In the genomic region with DNA sequence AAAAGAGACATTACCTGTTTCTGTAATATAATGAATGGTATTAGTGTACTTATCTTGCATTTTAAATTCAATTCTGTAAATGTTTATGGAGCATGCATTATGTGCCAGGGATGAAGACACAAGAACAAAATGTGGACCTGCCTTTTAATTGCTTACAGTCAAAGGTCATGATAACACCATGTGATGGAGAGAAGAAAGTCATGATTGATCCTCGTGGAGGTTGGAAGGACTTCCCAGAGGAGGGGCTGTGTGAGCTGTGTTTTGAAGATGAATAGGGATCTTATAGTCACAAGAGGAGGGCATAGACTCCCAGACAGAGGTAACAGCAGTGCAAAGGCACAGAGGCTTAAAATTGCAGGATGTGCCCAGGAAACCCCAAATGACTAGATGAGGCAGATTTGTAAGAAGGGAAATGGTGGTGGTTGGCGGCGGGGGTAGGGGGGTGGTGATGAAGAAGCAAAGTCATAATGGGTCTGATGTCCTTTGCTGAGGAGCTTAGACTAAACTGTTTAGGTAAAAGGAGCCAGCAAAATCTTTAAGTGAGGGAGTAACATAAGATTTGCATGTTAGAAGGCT, we compare ENCODE assay signal across 9 cellular contexts.
DNase-seq lines count a peak whose midpoint lies in the region; ATAC-seq and TF ChIP-seq lines count a peak whose summit lies in the region.
"Had no signal": no experiment of that assay in that cellular context is flagged by ENCODE, and none has a peak within 500 bp of the region (broad histone marks: within the 10 kb centered on the region; RNA-seq: fewer than 3 reads in every experiment).

No MANE protein-coding gene starts in this region.

- no peak for TF ChIP-seq POLR2A in esophagus squamous epithelium (IDR thresholded peaks at IDR 0.05)

- no peak for TF ChIP-seq CTCF in HFFc6 (IDR thresholded peaks at IDR 0.05)
- no peak for TF ChIP-seq CTCF in esophagus squamous epithelium (IDR thresholded peaks at IDR 0.05)

- CTCF ChIA-PET in activated CD4-positive, alpha-beta memory T cell treated with anti-CD3 and anti-CD28 coated beads for 36 hours (lab: Charles Lee) = interaction anchor here (0.6 to 10.8 kb wide), 8 partner anchors 12 to 365 kb away, joined by 3 to 76 read pairs (median 3); no protein-coding TSS in a partner anchor

- ATAC-seq in HG02938 (IDR thresholded peaks at IDR 0.05; ENCODE audit: unreplicated experiment) = no peak

- peaks cover 30 to 100% (median 78%) of the 10 kb centered on the region in 3 donors for H3K4me1 ChIP-seq in esophagus squamous epithelium

- no peaks in the 10 kb centered on the region for H3K36me3 ChIP-seq in esophagus squamous epithelium

- WGBS in esophagus squamous epithelium, 2 donors = 64 to 66% methylated on average over 3 of the region's 3 CpGs

- intact Hi-C loops in activated CD4-positive, alpha-beta memory T cell treated with anti-CD3 and anti-CD28 coated beads for 36 hours (cut with micrococcal nuclease) = loop anchor here (1.0 kb wide), 3 partner anchors 52 to 189 kb away; no protein-coding TSS in a partner anchor
- intact Hi-C loops in esophagus squamous epithelium (cut with DNase I) = loop anchor here (10.0 kb wide), 1 partner anchor 222 kb away; a partner anchor contains a TSS
- intact Hi-C loops in posterior cingulate gyrus (cut with DNase I) = no loop called here

- no peaks in the 10 kb centered on the region for H3K36me3 Mint-ChIP-seq in HFFc6 (ENCODE audit: low read depth)
- H3K36me3 Mint-ChIP-seq in activated CD4-positive, alpha-beta memory T cell treated with anti-CD3 and anti-CD28 coated beads for 36 hours = peaks cover 49% of the 10 kb centered on the region

- no peaks in the 10 kb centered on the region for H3K27me3 Mint-ChIP-seq in HFFc6 (ENCODE audit: insufficient read depth)
- H3K27me3 Mint-ChIP-seq in activated CD4-positive, alpha-beta memory T cell treated with anti-CD3 and anti-CD28 coated beads for 36 hours = peaks cover 1% of the 10 kb centered on the region

- peak overlapping the region in 3 of 4 donors; percentile 56 to 88 (median 79) for H3K27ac ChIP-seq in esophagus squamous epithelium

- H3K4me3 Mint-ChIP-seq in HFFc6 = peak overlapping the region; percentile 74
- peak overlapping the region; percentile 78 for H3K4me3 Mint-ChIP-seq in activated CD4-positive, alpha-beta memory T cell treated with anti-CD3 and anti-CD28 coated beads for 36 hours

- no peaks in the 10 kb centered on the region for H3K9me3 Mint-ChIP-seq in HFFc6
- no peaks in the 10 kb centered on the region for H3K9me3 Mint-ChIP-seq in activated CD4-positive, alpha-beta memory T cell treated with anti-CD3 and anti-CD28 coated beads for 36 hours

- H3K27ac Mint-ChIP-seq in HFFc6 = peak overlapping the region; percentile 66
- peak overlapping the region; percentile 100 for H3K27ac Mint-ChIP-seq in activated CD4-positive, alpha-beta memory T cell treated with anti-CD3 and anti-CD28 coated beads for 36 hours

- no peaks in the 10 kb centered on the region for H3K27me3 ChIP-seq in esophagus squamous epithelium

- no peaks in the 10 kb centered on the region for H3K9me3 ChIP-seq in esophagus squamous epithelium

- DNase-seq in HFFc6 (no peak), esophagus squamous epithelium (lab: John Stamatoyannopoulos, UW) (no peak), GF-D8 (lab: John Stamatoyannopoulos, UW) (no peak), posterior cingulate gyrus (no peak), nucleus accumbens (lab: John Stamatoyannopoulos, UW) (no peak)
- DNase-seq in activated CD4-positive, alpha-beta memory T cell treated with anti-CD3 and anti-CD28 coated beads for 36 hours = peak; percentile 95
- DNase-seq in stimulated activated CD4-positive, alpha-beta T cell treated with anti-CD3 and anti-CD28 coated beads, TNF-alpha, amount 100 ng/mL, for 24 hours (ENCODE audit: low read depth in 3 of 3) = peak; percentile 40 to 80 (median 50)
- DNase-seq: NCI-H446 treated with DMSO at 0.1 percent for 48 hours had no signal

- H3K4me3 ChIP-seq in esophagus squamous epithelium = no peak overlapping the region

- POLR2A ChIA-PET in activated CD4-positive, alpha-beta memory T cell treated with anti-CD3 and anti-CD28 coated beads for 36 hours (lab: Charles Lee) = interaction anchor here (0.6 to 2.2 kb wide), 10 partner anchors 30 to 231 kb away, joined by 3 to 7 read pairs (median 3); a partner anchor contains a TSS

- H3K4me1 Mint-ChIP-seq in HFFc6 (ENCODE audit: low read depth) = peaks cover 79% of the 10 kb centered on the region
- peaks cover 93% of the 10 kb centered on the region for H3K4me1 Mint-ChIP-seq in activated CD4-positive, alpha-beta memory T cell treated with anti-CD3 and anti-CD28 coated beads for 36 hours (ENCODE audit: low read depth)

Comparison
In these comparisons a context has a peak if more than half of its experiments do, and no peak if none do; other contexts are left out.
1. DNase-seq: peak in activated CD4-positive, alpha-beta memory T cell treated with anti-CD3 and anti-CD28 coated beads for 36 hours (single experiment) and stimulated activated CD4-positive, alpha-beta T cell treated with anti-CD3 and anti-CD28 coated beads, TNF-alpha, amount 100 ng/mL, for 24 hours (3 of 3); none in HFFc6 (single experiment), esophagus squamous epithelium (single experiment), GF-D8 (single experiment), posterior cingulate gyrus (0 of 10) and nucleus accumbens (0 of 56).